ENCODE assay signal across 1 cellular context in the genomic region with DNA sequence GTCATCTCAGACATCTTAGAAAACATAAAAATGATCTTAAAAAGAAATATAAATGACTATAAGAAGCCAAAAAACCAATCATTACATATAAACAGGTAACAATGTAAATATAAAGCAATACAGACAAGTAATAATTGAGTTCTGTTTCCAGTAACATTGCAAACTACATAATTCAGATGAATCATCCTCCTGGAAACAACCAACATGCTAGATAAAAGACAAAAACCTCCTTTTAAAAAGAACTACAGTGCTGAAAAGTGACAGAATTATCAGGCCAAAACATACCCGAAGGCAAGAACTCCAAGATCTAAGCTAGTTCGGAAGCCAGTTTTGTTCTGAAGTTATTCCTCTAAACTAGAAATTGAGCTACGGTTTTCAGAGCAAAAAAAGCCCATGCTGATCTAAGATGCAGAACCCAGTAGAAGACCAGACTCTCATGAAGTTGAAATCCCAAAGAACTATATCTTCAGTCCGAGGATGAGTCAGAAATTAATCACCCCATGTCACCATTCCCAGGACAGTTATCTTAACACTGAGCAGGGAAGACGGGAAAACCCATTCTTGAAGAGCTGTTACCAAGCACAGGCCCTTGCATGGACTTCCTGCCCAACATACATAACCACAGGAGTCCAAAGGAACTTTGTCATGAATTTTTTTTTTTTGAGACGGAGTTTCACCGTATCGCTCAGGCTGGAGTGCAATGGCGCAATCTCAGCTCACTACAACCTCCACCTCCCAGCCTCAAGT.
A peak's percentile ranks its signal among the peaks of the same experiment; 100 is the strongest.
TF ChIP-seq lines count a peak whose summit lies in the region.

No MANE protein-coding gene starts in this region.

TF ChIP-seq in K562, 482 proteins besides CTCF, POLR2A, EP300 and RAD21:
- TF ChIP-seq TAL1 (IDR thresholded peaks at IDR 0.05) (no peak), FOSL1 (tag; conservative IDR thresholded peaks at IDR 0.05) (peak; percentile 92), CTBP1 (IDR thresholded peaks at IDR 0.05; ENCODE audit: borderline replicate concordance) (no peak), JUND (IDR thresholded peaks at IDR 0.05; ENCODE audit: borderline replicate concordance, low read depth, low read length) (peak; percentile 51; the same call in 1 of the 2 replicates), JUND (tag; IDR thresholded peaks at IDR 0.05; ENCODE audit: borderline replicate concordance, low read depth, low read length) (peak; percentile 38; the same call in 1 of the 3 replicates), ZNF140 (CRISPR knock-in tag; IDR thresholded peaks at IDR 0.05) (no peak), PHF8 (IDR thresholded peaks at IDR 0.05; ENCODE audit: borderline replicate concordance, low read length) (no peak), ZNF707 (CRISPR knock-in tag; conservative IDR thresholded peaks at IDR 0.05) (no peak), MECOM (CRISPR knock-in tag; IDR thresholded peaks at IDR 0.05) (peak; percentile 59; the same call in 1 of the 2 replicates), CEBPB (tag; IDR thresholded peaks at IDR 0.05) (peak; percentile 54), CEBPG (CRISPR knock-in tag; IDR thresholded peaks at IDR 0.05) (no peak), CEBPG (tag; conservative IDR thresholded peaks at IDR 0.05 in 1 of 2, IDR thresholded peaks at IDR 0.05 in 1 of 2) (peak; percentile 59 to 78)
- TF ChIP-seq, protein P1, sequence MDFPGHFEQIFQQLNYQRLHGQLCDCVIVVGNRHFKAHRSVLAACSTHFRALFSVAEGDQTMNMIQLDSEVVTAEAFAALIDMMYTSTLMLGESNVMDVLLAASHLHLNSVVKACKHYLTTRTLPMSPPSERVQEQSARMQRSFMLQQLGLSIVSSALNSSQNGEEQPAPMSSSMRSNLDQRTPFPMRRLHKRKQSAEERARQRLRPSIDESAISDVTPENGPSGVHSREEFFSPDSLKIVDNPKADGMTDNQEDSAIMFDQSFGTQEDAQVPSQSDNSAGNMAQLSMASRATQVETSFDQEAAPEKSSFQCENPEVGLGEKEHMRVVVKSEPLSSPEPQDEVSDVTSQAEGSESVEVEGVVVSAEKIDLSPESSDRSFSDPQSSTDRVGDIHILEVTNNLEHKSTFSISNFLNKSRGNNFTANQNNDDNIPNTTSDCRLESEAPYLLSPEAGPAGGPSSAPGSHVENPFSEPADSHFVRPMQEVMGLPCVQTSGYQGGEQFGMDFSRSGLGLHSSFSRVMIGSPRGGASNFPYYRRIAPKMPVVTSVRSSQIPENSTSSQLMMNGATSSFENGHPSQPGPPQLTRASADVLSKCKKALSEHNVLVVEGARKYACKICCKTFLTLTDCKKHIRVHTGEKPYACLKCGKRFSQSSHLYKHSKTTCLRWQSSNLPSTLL (IDR thresholded peaks at IDR 0.05), result no peak
- TF ChIP-seq, protein P2, sequence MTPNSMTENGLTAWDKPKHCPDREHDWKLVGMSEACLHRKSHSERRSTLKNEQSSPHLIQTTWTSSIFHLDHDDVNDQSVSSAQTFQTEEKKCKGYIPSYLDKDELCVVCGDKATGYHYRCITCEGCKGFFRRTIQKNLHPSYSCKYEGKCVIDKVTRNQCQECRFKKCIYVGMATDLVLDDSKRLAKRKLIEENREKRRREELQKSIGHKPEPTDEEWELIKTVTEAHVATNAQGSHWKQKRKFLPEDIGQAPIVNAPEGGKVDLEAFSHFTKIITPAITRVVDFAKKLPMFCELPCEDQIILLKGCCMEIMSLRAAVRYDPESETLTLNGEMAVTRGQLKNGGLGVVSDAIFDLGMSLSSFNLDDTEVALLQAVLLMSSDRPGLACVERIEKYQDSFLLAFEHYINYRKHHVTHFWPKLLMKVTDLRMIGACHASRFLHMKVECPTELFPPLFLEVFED (CRISPR knock-in tag; conservative IDR thresholded peaks at IDR 0.05), result no peak
- TF ChIP-seq, protein P3, sequence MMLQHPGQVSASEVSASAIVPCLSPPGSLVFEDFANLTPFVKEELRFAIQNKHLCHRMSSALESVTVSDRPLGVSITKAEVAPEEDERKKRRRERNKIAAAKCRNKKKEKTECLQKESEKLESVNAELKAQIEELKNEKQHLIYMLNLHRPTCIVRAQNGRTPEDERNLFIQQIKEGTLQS (IDR thresholded peaks at IDR 0.05), result peak; percentile 64
- TF ChIP-seq, protein P3 (CRISPR knock-in tag; conservative IDR thresholded peaks at IDR 0.05), result no peak
- TF ChIP-seq, protein P4, sequence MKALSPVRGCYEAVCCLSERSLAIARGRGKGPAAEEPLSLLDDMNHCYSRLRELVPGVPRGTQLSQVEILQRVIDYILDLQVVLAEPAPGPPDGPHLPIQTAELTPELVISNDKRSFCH (CRISPR knock-in tag; IDR thresholded peaks at IDR 0.05), result no peak
- TF ChIP-seq, protein P4 (tag; IDR thresholded peaks at IDR 0.05), result no peak
- TF ChIP-seq, protein P5, sequence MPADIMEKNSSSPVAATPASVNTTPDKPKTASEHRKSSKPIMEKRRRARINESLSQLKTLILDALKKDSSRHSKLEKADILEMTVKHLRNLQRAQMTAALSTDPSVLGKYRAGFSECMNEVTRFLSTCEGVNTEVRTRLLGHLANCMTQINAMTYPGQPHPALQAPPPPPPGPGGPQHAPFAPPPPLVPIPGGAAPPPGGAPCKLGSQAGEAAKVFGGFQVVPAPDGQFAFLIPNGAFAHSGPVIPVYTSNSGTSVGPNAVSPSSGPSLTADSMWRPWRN (IDR thresholded peaks at IDR 0.05; ENCODE audit: low read depth), result no peak
- TF ChIP-seq, protein P6, sequence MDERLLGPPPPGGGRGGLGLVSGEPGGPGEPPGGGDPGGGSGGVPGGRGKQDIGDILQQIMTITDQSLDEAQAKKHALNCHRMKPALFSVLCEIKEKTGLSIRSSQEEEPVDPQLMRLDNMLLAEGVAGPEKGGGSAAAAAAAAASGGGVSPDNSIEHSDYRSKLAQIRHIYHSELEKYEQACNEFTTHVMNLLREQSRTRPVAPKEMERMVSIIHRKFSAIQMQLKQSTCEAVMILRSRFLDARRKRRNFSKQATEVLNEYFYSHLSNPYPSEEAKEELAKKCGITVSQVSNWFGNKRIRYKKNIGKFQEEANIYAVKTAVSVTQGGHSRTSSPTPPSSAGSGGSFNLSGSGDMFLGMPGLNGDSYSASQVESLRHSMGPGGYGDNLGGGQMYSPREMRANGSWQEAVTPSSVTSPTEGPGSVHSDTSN (CRISPR knock-in tag; IDR thresholded peaks at IDR 0.05; ENCODE audit: low read depth), result no peak
- TF ChIP-seq, protein P6 (tag; conservative IDR thresholded peaks at IDR 0.05; ENCODE audit: low read depth), result 0 out of 2 replicates have a peak, but pooled peaks have one; percentile 10
TF ChIP-seq in K562: peak in this region for 7.
